Comparison of ENCODE assay signal across 1 cellular context in the genomic region with DNA sequence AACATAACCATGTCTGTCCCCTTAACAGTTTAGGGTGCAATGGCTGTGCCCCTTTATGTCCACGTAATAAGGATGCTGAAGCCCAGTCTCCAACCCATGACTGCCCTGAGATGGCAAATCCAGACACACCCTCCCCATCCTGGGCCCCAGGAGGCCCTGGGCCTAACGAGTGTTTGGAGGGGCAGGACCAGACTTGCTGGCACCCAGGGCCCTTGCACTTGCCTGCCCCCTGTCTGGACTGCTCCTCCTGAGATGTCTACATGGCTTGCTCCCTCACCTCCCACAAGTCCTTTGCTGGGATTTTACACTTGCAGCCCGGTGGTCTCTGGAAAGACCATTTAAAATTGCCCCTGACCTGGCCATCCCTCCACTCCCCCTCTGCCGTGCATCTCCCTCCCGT.
A peak's percentile ranks its signal among the peaks of the same experiment; 100 is the strongest.
TF ChIP-seq lines count a peak whose summit lies in the region.

No MANE protein-coding gene starts in this region.

TF ChIP-seq in HEK293, 187 proteins besides CTCF, POLR2A, EP300 and RAD21 (continued from another document):
- TF ChIP-seq GLIS1 (tag by site-specific recombination; IDR thresholded peaks at IDR 0.05) (peak; percentile 52; the same call in 1 of the 2 replicates), HOXD13 (CRISPR knock-in tag; IDR thresholded peaks at IDR 0.05; ENCODE audit: borderline replicate concordance) (no peak)
